ENCODE assay signal across 8 cellular contexts in genomic region chr2:73071452-73072399, GRCh38. TPM values are rescaled to one million over a fixed set of nuclear protein-coding genes. Genes with fewer than 3 reads are reported as not detected.
DNase-seq lines count a peak whose midpoint lies in the region; ATAC-seq lines count a peak whose summit lies in the region.

SFXN5 (minus strand) TSS chr2:73071712; CDS start chr2:73071705, 7 bp downstream.

- CTCF ChIA-PET in activated CD4-positive, alpha-beta T cell treated with anti-CD3 and anti-CD28 coated beads, Interleukin-2, amount 10 ng/mL, durations not matched to agents 7 days and 5 days (lab: Charles Lee), result interaction anchor here (1.0 to 2.4 kb wide), 3 partner anchors 12 to 141 kb away, joined by 3 to 10 read pairs (median 4); no protein-coding TSS in a partner anchor

- H3K4me3 ChIP-seq in BLaER1, result peak within 1 kb of the TSS; percentile 75

- peaks cover 23% of the 10 kb centered on the region for H3K4me1 Mint-ChIP-seq in activated CD4-positive, alpha-beta T cell treated with anti-CD3 and anti-CD28 coated beads, Interleukin-2, amount 10 ng/mL, durations not matched to agents 7 days and 5 days

- H3K4me2 ChIP-seq in BLaER1, result peak within 1 kb of the TSS; percentile 89

- no peaks in the 10 kb centered on the region for H3K9me3 Mint-ChIP-seq in activated CD4-positive, alpha-beta T cell treated with anti-CD3 and anti-CD28 coated beads, Interleukin-2, amount 10 ng/mL, durations not matched to agents 7 days and 5 days

- peaks cover 15% of the 10 kb centered on the region for H3K4me1 ChIP-seq in BLaER1

- H3K9ac ChIP-seq in BLaER1, result peak within 1 kb of the TSS; percentile 83

- peaks cover 3% of the 10 kb centered on the region for H3K27me3 Mint-ChIP-seq in activated CD4-positive, alpha-beta T cell treated with anti-CD3 and anti-CD28 coated beads, Interleukin-2, amount 10 ng/mL, durations not matched to agents 7 days and 5 days

- 0 out of 2 replicates have a peak, but pooled peaks cover 10% of the 10 kb centered on the region for H4K20me1 ChIP-seq in BLaER1

- H3K9me3 ChIP-seq in BLaER1, result no peaks in the 10 kb centered on the region

- POLR2A ChIA-PET in activated CD4-positive, alpha-beta T cell treated with anti-CD3 and anti-CD28 coated beads, Interleukin-2, amount 10 ng/mL, durations not matched to agents 7 days and 5 days (lab: Charles Lee), result no interaction called here

- peak within 1 kb of the TSS; percentile 89 for H3K27ac ChIP-seq in BLaER1

- peaks cover 3% of the 10 kb centered on the region for H3K36me3 Mint-ChIP-seq in activated CD4-positive, alpha-beta T cell treated with anti-CD3 and anti-CD28 coated beads, Interleukin-2, amount 10 ng/mL, durations not matched to agents 7 days and 5 days (ENCODE audit: low read depth)

- DNase-seq in NCI-H69 (lab: John Stamatoyannopoulos, UW) (peak; percentile 91), dedifferentiated amniotic fluid mesenchymal stem cell (ENCODE audit: extremely low spot score) (peak; percentile 87), left lobe of liver (ENCODE audit: low spot score) (peak; percentile 96)
- DNase-seq in activated CD4-positive, alpha-beta T cell treated with anti-CD3 and anti-CD28 coated beads, Interleukin-2, amount 10 ng/mL, durations not matched to agents 7 days and 5 days, result peak; percentile 92
- DNase-seq in stimulated activated CD4-positive, alpha-beta T cell treated with anti-CD3 and anti-CD28 coated beads, Interleukin-2, amount 100 ng/mL, for 4 hours (ENCODE audit: low read depth), result peak; percentile 69

- peak within 1 kb of the TSS; percentile 95 for H3K27ac Mint-ChIP-seq in activated CD4-positive, alpha-beta T cell treated with anti-CD3 and anti-CD28 coated beads, Interleukin-2, amount 10 ng/mL, durations not matched to agents 7 days and 5 days

- peak within 1 kb of the TSS; percentile 88 for H3K4me3 Mint-ChIP-seq in activated CD4-positive, alpha-beta T cell treated with anti-CD3 and anti-CD28 coated beads, Interleukin-2, amount 10 ng/mL, durations not matched to agents 7 days and 5 days

- ATAC-seq in GM19324 (IDR thresholded peaks at IDR 0.05; ENCODE audit: low FRiP score, unreplicated experiment) (peak; percentile 80), HG03469 (IDR thresholded peaks at IDR 0.05; ENCODE audit: unreplicated experiment) (peak; percentile 60), left lobe of liver (peak; percentile 81)

- peaks cover 20% of the 10 kb centered on the region for H3K36me3 ChIP-seq in BLaER1

- H3K27me3 ChIP-seq in BLaER1, result no peaks in the 10 kb centered on the region

RNA-seq across cellular contexts. Expression of gene SFXN5, which starts in this region (rescaled TPM):
- total RNA-seq in activated CD4-positive, alpha-beta T cell treated with anti-CD3 and anti-CD28 coated beads, Interleukin-2, amount 10 ng/mL, durations not matched to agents 7 days and 5 days, result 1 to 10 TPM; 7.0 to 10.0 TPM
- total RNA-seq in left lobe of liver, result 80.1 TPM

Comparison
In these comparisons a context has a peak if more than half of its experiments do, and no peak if none do; other contexts are left out.
1. Peak in every context shown above with its lines: DNase-seq, ATAC-seq, H3K4me3 ChIP-seq and H3K27ac ChIP-seq.